11 cellular contexts compared by ENCODE assay signal in the genomic region with DNA sequence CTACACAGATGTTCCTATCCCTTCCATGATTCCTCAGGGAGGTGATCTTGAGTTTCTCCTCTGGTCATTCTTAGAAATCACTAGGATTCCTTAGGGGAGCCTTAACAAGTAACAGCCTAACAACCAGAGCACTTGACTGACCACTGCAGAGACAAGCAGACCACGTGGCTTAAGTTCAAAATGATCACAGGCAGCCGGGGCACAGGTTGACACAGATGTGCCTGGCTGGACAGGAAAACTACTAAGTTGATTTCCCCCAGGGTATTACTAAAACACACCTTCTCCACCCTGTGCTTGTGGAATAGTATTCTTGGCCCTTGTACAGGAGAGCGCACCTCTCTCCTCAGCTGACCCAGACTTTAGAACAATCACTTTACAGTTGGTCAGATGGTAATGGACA.
"Had no signal": no experiment of that assay in that cellular context is flagged by ENCODE, and none has a peak within 500 bp of the region (broad histone marks: within the 10 kb centered on the region; RNA-seq: fewer than 3 reads in every experiment).

No MANE protein-coding gene starts in this region.

- H3K27ac Mint-ChIP-seq: activated CD4-positive, alpha-beta T cell treated with anti-CD3 and anti-CD28 coated beads for 36 hours had no signal

- H3K4me3 Mint-ChIP-seq: activated CD4-positive, alpha-beta T cell treated with anti-CD3 and anti-CD28 coated beads for 36 hours had no signal

- H3K9me3 ChIP-seq: tibial nerve had no signal

- H3K27me3 ChIP-seq: dorsolateral prefrontal cortex, tibial nerve had no signal

- H3K27me3 Mint-ChIP-seq: activated CD4-positive, alpha-beta T cell treated with anti-CD3 and anti-CD28 coated beads for 36 hours had no signal

- ATAC-seq: activated CD4-positive, alpha-beta T cell treated with anti-CD3 and anti-CD28 coated beads for 36 hours had no signal

- DNase-seq: activated CD4-positive, alpha-beta T cell treated with anti-CD3 and anti-CD28 coated beads for 36 hours; activated naive CD4-positive, alpha-beta T cell treated with anti-CD3 and anti-CD28 coated beads, Interleukin-2, amount 50 U/mL, for 16 hours; aorta; dorsolateral prefrontal cortex; foreskin melanocyte; mammary epithelial cell; posterior cingulate gyrus; stimulated activated CD4-positive, alpha-beta T cell treated with anti-CD3 and anti-CD28 coated beads, Interleukin-4, amount 100 ng/mL, for 4 hours; T1000 had no signal

- H3K4me3 ChIP-seq: dorsolateral prefrontal cortex, skin epidermis, tibial nerve had no signal

- H3K27ac ChIP-seq: skin epidermis, tibial nerve had no signal
